8 cellular contexts compared by ENCODE assay signal in genomic region chr12:93571854-93572711, GRCh38. TPM values are rescaled to one million over a fixed set of nuclear protein-coding genes. Genes with fewer than 3 reads are reported as not detected.
DNase-seq lines count a peak whose midpoint lies in the region; ATAC-seq and TF ChIP-seq lines count a peak whose summit lies in the region.

SOCS2 (plus strand) TSS chr12:93572675; CDS start chr12:93572898, 223 bp downstream.

- H3K27ac ChIP-seq in OCI-LY3 (ENCODE audit: low read length) (peak within 1 kb of the TSS; percentile 56), heart left ventricle (peak within 1 kb of the TSS; percentile 81 to 99 (median 96))

- TF ChIP-seq CTCF in AG09309 (IDR thresholded peaks at IDR 0.05; ENCODE audit: control insufficient read depth, insufficient read depth, low read depth, low read length, missing control alignments) (no peak), OCI-LY3 (IDR thresholded peaks at IDR 0.05; ENCODE audit: low read depth, low read length) (no peak), heart left ventricle (IDR thresholded peaks at IDR 0.05) (peak in 1 of 12 donors; percentile 5)

- H4K20me1 ChIP-seq in OCI-LY3 (ENCODE audit: insufficient read depth, low read length), result no peaks in the 10 kb centered on the region

- H3K36me3 Mint-ChIP-seq in activated naive CD4-positive, alpha-beta T cell treated with anti-CD3 and anti-CD28 coated beads, Interleukin-2, amount 50 U/mL, for 72 hours, result peaks cover 10 to 16% of the 10 kb centered on the region in 2 donors

- H3K27ac Mint-ChIP-seq in activated naive CD4-positive, alpha-beta T cell treated with anti-CD3 and anti-CD28 coated beads, Interleukin-2, amount 50 U/mL, for 72 hours, result peak within 1 kb of the TSS in 1 of 2 donors; percentile 53

- intact Hi-C loops in heart left ventricle (cut with DNase I), result loop anchor here (1.0 to 10.0 kb wide), 21 partner anchors 19 to 531 kb away; partner anchors contain the start of gene CRADD (in 5 of the 10)
- intact Hi-C loops in posterior vena cava (cut with DNase I), result loop anchor here (2.0 to 10.0 kb wide), 3 partner anchors 19 to 173 kb away; no protein-coding TSS in a partner anchor

- DNase-seq in AG09309 (ENCODE audit: low read depth) (no peak), heart left ventricle (peak; percentile 57 to 73 (median 59)), posterior vena cava (ENCODE audit: low spot score) (no peak), NCI-H1436 treated with DMSO at 0.1 percent for 48 hours (lab: John Stamatoyannopoulos, UW) (no peak)
- peak; percentile 24 to 61 for DNase-seq in activated naive CD4-positive, alpha-beta T cell treated with anti-CD3 and anti-CD28 coated beads, Interleukin-2, amount 50 U/mL, for 72 hours (ENCODE audit: low spot score in 2 of 2)

- peak within 1 kb of the TSS; percentile 82; the same call in 1 of the 2 replicates for H2AFZ ChIP-seq in OCI-LY3 (ENCODE audit: low read depth, low read length)

- H3K27me3 ChIP-seq in OCI-LY3 (ENCODE audit: low read depth, low read length) (peaks cover 8% of the 10 kb centered on the region; the same call in 1 of the 2 replicates), heart left ventricle (peaks cover 0 to 33% (median 0%) of the 10 kb centered on the region in 9 donors)

- 0 out of 2 replicates have a peak, but pooled peaks cover 9% of the 10 kb centered on the region for H3K4me1 ChIP-seq in OCI-LY3 (ENCODE audit: low read length)
- peaks cover 0 to 57% (median 23%) of the 10 kb centered on the region in 12 donors for H3K4me1 ChIP-seq in heart left ventricle

- H3K36me3 ChIP-seq in OCI-LY3 (replicated peaks; ENCODE audit: low read depth, low read length) (peaks cover 12% of the 10 kb centered on the region), heart left ventricle (peaks cover 0 to 27% (median 14%) of the 10 kb centered on the region in 9 donors)

- no peaks in the 10 kb centered on the region for H3K9me3 Mint-ChIP-seq in activated naive CD4-positive, alpha-beta T cell treated with anti-CD3 and anti-CD28 coated beads, Interleukin-2, amount 50 U/mL, for 72 hours

- WGBS in heart left ventricle, 4 donors, result 0 to 1% (median 0%) methylated on average over 29 to 71 of the region's 71 CpGs

- H3K9ac ChIP-seq in OCI-LY3 (ENCODE audit: low read length), result peak within 1 kb of the TSS; percentile 88

- ATAC-seq in GM21786 (IDR thresholded peaks at IDR 0.05; ENCODE audit: unreplicated experiment), result peak; percentile 0
- no peak for ATAC-seq in activated naive CD4-positive, alpha-beta T cell treated with anti-CD3 and anti-CD28 coated beads, Interleukin-2, amount 50 U/mL, for 72 hours
- peak in 1 of 4 donors; percentile 3 for ATAC-seq in heart left ventricle
- ATAC-seq in GM19455 (IDR thresholded peaks at IDR 0.05; ENCODE audit: unreplicated experiment), result no peak

- peak within 1 kb of the TSS; percentile 95 for H3K4me2 ChIP-seq in OCI-LY3 (ENCODE audit: low read length)

- H3K4me3 ChIP-seq in AG09309 (ENCODE audit: control insufficient read depth, low read depth, low read length) (peak within 1 kb of the TSS; percentile 83), OCI-LY3 (ENCODE audit: low read length) (peak within 1 kb of the TSS; percentile 95), heart left ventricle (peak within 1 kb of the TSS; percentile 61 to 90 (median 72))

- TF ChIP-seq POLR2A in heart left ventricle (IDR thresholded peaks at IDR 0.05), result no peak

- H3K9me3 ChIP-seq in OCI-LY3 (ENCODE audit: insufficient read depth, low read length) (no peaks in the 10 kb centered on the region), heart left ventricle (no peaks in the 10 kb centered on the region)

- H3K79me2 ChIP-seq in OCI-LY3 (ENCODE audit: low read length), result no peaks in the 10 kb centered on the region; the same call in 1 of the 2 replicates

RNA-seq across cellular contexts. Expression of gene SOCS2, which starts in this region (rescaled TPM):
- 10 to 100 TPM in 1 of 2 donors, 1 to 10 TPM in 1; 5.1 to 13.1 TPM for total RNA-seq in activated naive CD4-positive, alpha-beta T cell treated with anti-CD3 and anti-CD28 coated beads, Interleukin-2, amount 50 U/mL, for 72 hours
- total RNA-seq in heart left ventricle, result 10 to 100 TPM in 8 of 9 donors, 1 to 10 TPM in 1; 9.2 to 46.5 (median 19.2) TPM
- polyA plus RNA-seq in heart left ventricle, result 10 to 100 TPM; 11.2 to 14.0 TPM
- 10 to 100 TPM; 30.0 to 30.9 TPM for total RNA-seq in posterior vena cava

Comparison
In these comparisons a context has a peak if more than half of its experiments do, and no peak if none do; other contexts are left out.
1. DNase-seq: peak in activated naive CD4-positive, alpha-beta T cell treated with anti-CD3 and anti-CD28 coated beads, Interleukin-2, amount 50 U/mL, for 72 hours (2 of 2) and heart left ventricle (5 of 5); none in AG09309 (single experiment), posterior vena cava (single experiment) and NCI-H1436 treated with DMSO at 0.1 percent for 48 hours (single experiment).
2. Peak in every context shown above with its lines, with median percentiles within 50 percentile points of each other: H3K4me3 ChIP-seq.